ENCODE assay signal across 8 cellular contexts in the genomic region with DNA sequence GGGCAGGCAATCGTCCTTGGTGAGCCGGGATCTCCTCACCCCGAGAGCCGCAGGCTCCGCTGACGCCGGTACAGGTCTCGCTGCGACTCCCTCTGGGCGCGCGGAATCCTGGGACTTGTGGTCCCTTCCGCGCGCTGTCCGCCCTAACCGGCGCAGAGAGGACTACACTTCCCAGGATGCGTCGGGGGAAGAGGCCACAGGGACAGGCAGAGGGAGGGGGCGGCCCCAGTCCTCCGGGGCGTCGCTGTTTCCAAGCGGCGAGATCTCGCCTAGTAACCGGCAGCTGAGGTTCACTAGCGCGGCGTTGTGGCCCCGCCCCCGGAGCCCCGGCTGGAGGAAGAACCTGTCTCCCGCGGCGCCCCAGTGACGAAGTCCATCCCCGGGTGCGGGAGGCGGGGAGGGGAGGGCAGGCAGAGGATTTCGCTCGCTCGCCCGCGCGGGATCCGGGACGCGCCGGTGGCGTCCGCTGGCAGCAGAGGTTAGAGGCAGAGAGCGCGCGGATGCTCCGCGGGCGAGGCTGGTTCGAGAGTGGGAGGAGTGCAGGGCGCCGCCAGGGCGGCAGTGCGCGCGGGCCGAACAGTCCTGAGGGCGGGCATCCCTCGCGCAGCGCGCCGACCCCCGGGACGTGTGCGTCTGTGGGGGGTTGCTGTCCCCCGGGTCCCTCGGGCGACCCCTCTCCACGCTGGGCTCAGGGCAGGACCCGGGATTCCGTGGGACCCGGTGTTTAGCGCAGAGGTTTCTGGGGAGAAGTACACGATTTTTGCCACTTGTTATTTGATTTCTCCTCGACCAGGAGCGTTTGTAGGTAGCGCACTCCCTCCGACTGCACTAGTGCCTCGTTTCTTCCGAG. TPM values are rescaled to one million over a fixed set of nuclear protein-coding genes. Genes with fewer than 3 reads are reported as not detected.
DNase-seq lines count a peak whose midpoint lies in the region; ATAC-seq, FAIRE-seq and TF ChIP-seq lines count a peak whose summit lies in the region.

A gene (plus strand): TSS at position 363 of the 850 bp plus-strand sequence. CDS start 1,400 bp downstream, outside the sequence.

- TF ChIP-seq CTCF in WERI-Rb-1 (IDR thresholded peaks at IDR 0.05; ENCODE audit: low read depth, low read length) = peak; percentile 62
- peak; percentile 45 for TF ChIP-seq CTCF in bronchial epithelial cell (IDR thresholded peaks at IDR 0.05; ENCODE audit: insufficient read depth, low read length, severe bottlenecking)

- FAIRE-seq in bronchial epithelial cell (lab: Jason Lieb, UNC) (no peak), small intestine (lab: Jason Lieb, UNC) (no peak)

- peaks cover 6% of the 10 kb centered on the region for H3K4me1 ChIP-seq in ACC112 (ENCODE audit: control insufficient read depth, insufficient read depth, low read length, unreplicated experiment)
- no peaks in the 10 kb centered on the region for H3K4me1 ChIP-seq in small intestine (ENCODE audit: control insufficient read depth in 2 of 2, insufficient read depth in 1 of 2, low read depth in 1 of 2, low read length in 1 of 2)

- peak within 1 kb of the TSS; percentile 94 for H2AFZ ChIP-seq in ACC112 (ENCODE audit: low read length, unreplicated experiment)

- no peaks in the 10 kb centered on the region for H3K79me2 ChIP-seq in ACC112 (ENCODE audit: control insufficient read depth, insufficient read depth, low read length, unreplicated experiment)

- H3K27me3 ChIP-seq in ACC112 (ENCODE audit: insufficient read depth, low read length) (peaks cover 16% of the 10 kb centered on the region), WERI-Rb-1 (ENCODE audit: insufficient read depth, low read depth, severe bottlenecking) (no peaks in the 10 kb centered on the region), bronchial epithelial cell (ENCODE audit: control insufficient read depth, insufficient read depth, low read length) (peaks cover 11% of the 10 kb centered on the region), small intestine (ENCODE audit: control insufficient read depth in 2 of 2, insufficient read depth in 2 of 2, low read length in 2 of 2) (peaks cover 0 to 3% of the 10 kb centered on the region in 2 donors)

- H3K36me3 ChIP-seq in ACC112 (ENCODE audit: insufficient read depth, low read length) (no peaks in the 10 kb centered on the region), WERI-Rb-1 (no peaks in the 10 kb centered on the region), bronchial epithelial cell (ENCODE audit: control insufficient read depth, insufficient read depth, low read length) (no peaks in the 10 kb centered on the region), small intestine (ENCODE audit: control insufficient read depth in 2 of 2, insufficient read depth in 2 of 2, low read length in 2 of 2) (no peaks in the 10 kb centered on the region)

- H3K9me3 ChIP-seq in WERI-Rb-1 (ENCODE audit: severe bottlenecking) (no peaks in the 10 kb centered on the region), small intestine (ENCODE audit: control insufficient read depth, low read depth) (no peaks in the 10 kb centered on the region)

- H3K4me3 ChIP-seq in ACC112 (ENCODE audit: low read depth, low read length) (peak within 1 kb of the TSS; percentile 74), WERI-Rb-1 (ENCODE audit: low read depth, low read length) (peak within 1 kb of the TSS; percentile 84), bronchial epithelial cell (ENCODE audit: low read depth, low read length) (peak within 1 kb of the TSS; percentile 82), small intestine (ENCODE audit: low read depth in 1 of 2, low read length in 2 of 2) (peak within 1 kb of the TSS; percentile 59 to 69)

- H3K27ac ChIP-seq in ACC112 (ENCODE audit: low read depth, low read length) (peak within 1 kb of the TSS; percentile 46), WERI-Rb-1 (peak within 1 kb of the TSS; percentile 54), small intestine (ENCODE audit: low read depth in 1 of 2, low read length in 1 of 2) (peak within 1 kb of the TSS; percentile 15 to 88)

- ATAC-seq in GM18867 (IDR thresholded peaks at IDR 0.05; ENCODE audit: unreplicated experiment) = peak; percentile 98
- ATAC-seq in HG03135 (IDR thresholded peaks at IDR 0.05; ENCODE audit: unreplicated experiment) = peak; percentile 99

- 0% methylated on average over 84 to 91 of the region's 91 CpGs for WGBS in small intestine, 3 donors

- DNase-seq in NCI-H2196 (lab: John Stamatoyannopoulos, UW; ENCODE audit: unreplicated experiment) (peak; percentile 86), WERI-Rb-1 (peak; percentile 100), bronchial epithelial cell (ENCODE audit: low read depth) (peak; percentile 95), iPS-NIHi11 (ENCODE audit: low spot score) (peak; percentile 100), small intestine (peak; percentile 99)

RNA-seq across cellular contexts. Expression of the gene that starts here (rescaled TPM):
- total RNA-seq in bronchial epithelial cell = 0.53 and 1.7 TPM in 2 replicates
- 1 to 10 TPM in 1 of 3 donors, under 1 TPM in 2; 0.54 to 1.3 (median 0.89) TPM for polyA plus RNA-seq in small intestine

Comparison
In these comparisons a context has a peak if more than half of its experiments do, and no peak if none do; other contexts are left out.
1. Peak in every context shown above with its lines: DNase-seq, ATAC-seq, H3K4me3 ChIP-seq and H3K27ac ChIP-seq.